18 cellular contexts compared by ENCODE assay signal in genomic region chr5:35269006-35269405, GRCh38. TPM values are rescaled to one million over a fixed set of nuclear protein-coding genes. Genes with fewer than 3 reads are reported as not detected.
"Had no signal": no experiment of that assay in that cellular context is flagged by ENCODE, and none has a peak within 500 bp of the region (broad histone marks: within the 10 kb centered on the region; RNA-seq: fewer than 3 reads in every experiment).

No MANE protein-coding gene starts in this region.

- ATAC-seq: esophagus mucosa; heart left ventricle; naive thymus-derived CD4-positive, alpha-beta T cell; sciatic nerve had no signal

- H3K9me3 ChIP-seq: heart left ventricle, neutrophil had no signal

- H3K36me3 ChIP-seq: heart left ventricle, neutrophil had no signal

- DNase-seq: cortex of kidney; dorsolateral prefrontal cortex; effector CD8-positive, alpha-beta T cell; heart left ventricle; hippocampal formation; mammary epithelial cell; naive thymus-derived CD4-positive, alpha-beta T cell; nephron progenitor cell; posterior cingulate gyrus; stimulated activated CD4-positive, alpha-beta T cell treated with anti-CD3 and anti-CD28 coated beads, Interleukin-12 subunit alpha, Interleukin-12 subunit beta, amount 100 ng/mL, for 4 hours; stimulated activated naive CD4-positive, alpha-beta T cell treated with Interleukin-2 at 50 U/mL for 16 hours had no signal

- H3K4me1 ChIP-seq: heart left ventricle had no signal

- H3K4me3 ChIP-seq: dorsolateral prefrontal cortex, heart left ventricle, skin epidermis had no signal

- H3K27ac ChIP-seq: dorsolateral prefrontal cortex, heart left ventricle, neutrophil, skin epidermis had no signal

- FAIRE-seq: endometrium, frontal cortex, urothelium cell line had no signal

- H3K27me3 ChIP-seq: dorsolateral prefrontal cortex, heart left ventricle, neutrophil had no signal

RNA-seq across cellular contexts. Expression of gene PRLR, which starts 38.7 kb away (rescaled TPM):
- polyA plus RNA-seq: mammary epithelial cell; naive thymus-derived CD4-positive, alpha-beta T cell had no signal
